ENCODE assay signal across 8 cellular contexts in genomic region chr16:30650369-30651123, GRCh38. TPM values are rescaled to one million over a fixed set of nuclear protein-coding genes. Genes with fewer than 3 reads are reported as not detected.
DNase-seq lines count a peak whose midpoint lies in the region; ATAC-seq, FAIRE-seq and TF ChIP-seq lines count a peak whose summit lies in the region.

Gene PRR14, plus strand, starts transcription at chr16:30650960. Its CDS starts 686 bp downstream, at chr16:30651646.

- H3K4me2 ChIP-seq in OCI-LY3 (ENCODE audit: low read length): peak within 1 kb of the TSS; percentile 95

- 11 to 12% methylated on average over 34 to 42 of the region's 53 CpGs for WGBS in mesodermal cell (ENCODE audit: insufficient coverage in 2 of 2), 2 experiments

- no peaks in the 10 kb centered on the region for H4K20me1 ChIP-seq in OCI-LY3 (ENCODE audit: insufficient read depth, low read length)

- peak; percentile 99 for FAIRE-seq in endometrium (lab: Jason Lieb, UNC)

- peak; percentile 68 for ATAC-seq in GM21515 (IDR thresholded peaks at IDR 0.05; ENCODE audit: unreplicated experiment)

- H3K36me3 ChIP-seq in OCI-LY3 (replicated peaks; ENCODE audit: low read depth, low read length) (peaks cover 20% of the 10 kb centered on the region), mesodermal cell (ENCODE audit: control insufficient read depth, insufficient read depth, low read length) (peaks cover 29% of the 10 kb centered on the region)

- peak within 1 kb of the TSS; percentile 94 for H3K27ac Mint-ChIP-seq in Calu3 (ENCODE audit: unreplicated experiment)

- peaks cover 33% of the 10 kb centered on the region for H3K36me3 Mint-ChIP-seq in Calu3 (ENCODE audit: insufficient read depth, unreplicated experiment)

- peak; percentile 30 for TF ChIP-seq CTCF in Calu3 (IDR thresholded peaks at IDR 0.05; ENCODE audit: unreplicated experiment)
- TF ChIP-seq CTCF in OCI-LY3 (IDR thresholded peaks at IDR 0.05; ENCODE audit: low read depth, low read length): no peak

- peak within 1 kb of the TSS; percentile 96 for H3K4me3 ChIP-seq in OCI-LY3 (ENCODE audit: low read length)
- peak within 1 kb of the TSS; percentile 84 for H3K4me3 ChIP-seq in mesodermal cell (ENCODE audit: extremely low read depth, insufficient read depth, low read length, poor library complexity, severe bottlenecking)

- H3K4me3 Mint-ChIP-seq in Calu3 (ENCODE audit: low read depth, unreplicated experiment): peak within 1 kb of the TSS; percentile 96

- H3K4me1 ChIP-seq in OCI-LY3 (ENCODE audit: low read length): peaks cover 23% of the 10 kb centered on the region
- no peaks in the 10 kb centered on the region for H3K4me1 ChIP-seq in mesodermal cell (ENCODE audit: control insufficient read depth, insufficient read depth, low read length, poor library complexity, severe bottlenecking)

- peaks cover 12% of the 10 kb centered on the region for H3K4me1 Mint-ChIP-seq in Calu3 (ENCODE audit: low read depth, unreplicated experiment)

- BruUV-seq in Calu3 (replicated peaks; lab: Mats Ljungman, UMichigan): no TSS peak

- H3K27ac ChIP-seq in OCI-LY3 (ENCODE audit: low read length) (peak within 1 kb of the TSS; percentile 91), mesodermal cell (ENCODE audit: low read depth, low read length, severe bottlenecking) (peak within 1 kb of the TSS; percentile 72)

- H3K79me2 ChIP-seq in OCI-LY3 (ENCODE audit: low read length): peaks cover 22% of the 10 kb centered on the region

- peak within 1 kb of the TSS; percentile 99 for H3K9ac ChIP-seq in OCI-LY3 (ENCODE audit: low read length)

- DNase-seq in Calu3 (peak; percentile 99), HuH-7 (ENCODE audit: low spot score) (peak; percentile 97)
- DNase-seq in activated CD8-positive, alpha-beta memory T cell treated with anti-CD3 and anti-CD28 coated beads, Interleukin-2, amount 50 U/mL, for 48 hours: peak; percentile 97
- peak; percentile 98 for DNase-seq in stimulated activated CD8-positive, alpha-beta memory T cell treated with anti-CD3 and anti-CD28 coated beads, Interleukin-15, amount 100 ng/mL, for 4 hours (ENCODE audit: low read depth in 2 of 2)

- CTCF ChIA-PET in Calu3 (lab: Charles Lee): interaction anchor here (0.6 to 1.7 kb wide), 13 partner anchors 9 to 860 kb away, joined by 3 to 8 read pairs (median 4); partner anchors contain the start of genes DCTPP1, ZNF48 and ZNF689

- H3K9me3 Mint-ChIP-seq in Calu3 (ENCODE audit: low read depth, unreplicated experiment): no peaks in the 10 kb centered on the region

- intact Hi-C loops in Calu3 (cut with micrococcal nuclease; ENCODE audit: unreplicated experiment): no loop called here

- H3K27me3 Mint-ChIP-seq in Calu3 (ENCODE audit: unreplicated experiment): no peaks in the 10 kb centered on the region

- no peaks in the 10 kb centered on the region for H3K27me3 ChIP-seq in OCI-LY3 (ENCODE audit: low read depth, low read length)

- H2AFZ ChIP-seq in OCI-LY3 (ENCODE audit: low read depth, low read length): peak within 1 kb of the TSS; percentile 58

- H3K9me3 ChIP-seq in OCI-LY3 (ENCODE audit: insufficient read depth, low read length) (no peaks in the 10 kb centered on the region), mesodermal cell (ENCODE audit: control insufficient read depth, low read length) (no peaks in the 10 kb centered on the region)

RNA-seq across cellular contexts. Expression of gene PRR14, which starts in this region (rescaled TPM):
- 47.4 and 59.4 TPM in 2 replicates for total RNA-seq in Calu3 (2022)
- 29.2 TPM for polyA plus RNA-seq in mesodermal cell (2013, experiment 1 of 2)
- 21.9 TPM for polyA plus RNA-seq in mesodermal cell (2013, experiment 2 of 2)

Comparison
In these comparisons a context has a peak if more than half of its experiments do, and no peak if none do; other contexts are left out.
1. Peak in every context shown above with its lines: DNase-seq, ATAC-seq, H3K4me3 ChIP-seq and H3K27ac ChIP-seq.